In the genomic region with DNA sequence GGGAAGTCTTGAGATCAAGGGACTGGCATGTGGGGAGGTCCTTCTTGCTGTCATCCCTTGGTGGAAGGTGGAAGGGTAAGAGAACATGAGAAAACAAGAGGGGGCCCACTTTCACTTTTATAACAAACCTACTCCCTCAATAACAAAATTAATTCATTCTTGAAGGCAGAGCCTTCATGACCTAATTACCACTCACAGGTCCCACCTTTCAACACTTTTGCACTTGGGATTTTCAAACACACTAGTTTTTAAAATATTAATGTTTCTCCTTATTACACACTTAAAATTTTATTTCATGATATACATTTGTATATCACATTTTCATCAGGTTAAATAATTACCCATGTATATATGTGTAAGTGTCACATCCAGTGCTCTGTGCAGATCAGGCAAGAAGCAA, we compare ENCODE assay signal across 10 cellular contexts. TPM values are rescaled to one million over a fixed set of nuclear protein-coding genes. Genes with fewer than 3 reads are reported as not detected.
DNase-seq lines count a peak whose midpoint lies in the region; ATAC-seq and TF ChIP-seq lines count a peak whose summit lies in the region.
"Had no signal": no experiment of that assay in that cellular context is flagged by ENCODE, and none has a peak within 500 bp of the region (broad histone marks: within the 10 kb centered on the region; RNA-seq: fewer than 3 reads in every experiment).

No MANE protein-coding gene starts in this region.

- peak overlapping the region; percentile 83; the same call in 1 of the 2 replicates for H3K4me3 ChIP-seq in BE2C (ENCODE audit: low read depth, low read length)
- peak overlapping the region; percentile 72 to 95 for H3K4me3 ChIP-seq in muscle layer of duodenum (ENCODE audit: low read depth in 1 of 2, low read length in 2 of 2)
- no peak overlapping the region for H3K4me3 ChIP-seq in brain microvascular endothelial cell (ENCODE audit: low read depth, low read length)

- H3K9me3 ChIP-seq in BE2C (no peaks in the 10 kb centered on the region), muscle layer of duodenum (ENCODE audit: control insufficient read depth in 1 of 2, low read length in 2 of 2) (no peaks in the 10 kb centered on the region)

- H3K27me3 Mint-ChIP-seq in HFFc6 (ENCODE audit: insufficient read depth) (no peaks in the 10 kb centered on the region), MCF 10A (ENCODE audit: insufficient read depth, unreplicated experiment) (no peaks in the 10 kb centered on the region)

- H3K27ac Mint-ChIP-seq in HFFc6: peak overlapping the region; percentile 99
- peak overlapping the region; percentile 93 for H3K27ac Mint-ChIP-seq in MCF 10A (ENCODE audit: low read depth, unreplicated experiment)

- in situ Hi-C loops in brain microvascular endothelial cell (cut with HindIII; ENCODE audit: low pct_ligation_motif_present, low sequenced_read_pairs): no loop called here

- no peaks in the 10 kb centered on the region for H3K36me3 ChIP-seq in BE2C
- H3K36me3 ChIP-seq in muscle layer of duodenum (ENCODE audit: control insufficient read depth in 1 of 2, insufficient read depth in 2 of 2, low read length in 2 of 2): no peaks in the 10 kb centered on the region
- no peaks in the 10 kb centered on the region for H3K36me3 ChIP-seq in brain microvascular endothelial cell (replicated peaks)

- H3K4me1 ChIP-seq in BE2C: peaks cover 7% of the 10 kb centered on the region; the same call in 1 of the 2 replicates
- peaks cover 10 to 13% of the 10 kb centered on the region in 2 donors for H3K4me1 ChIP-seq in muscle layer of duodenum (ENCODE audit: control insufficient read depth in 1 of 2, insufficient read depth in 2 of 2, low read length in 2 of 2)

- no peak for ATAC-seq in HG02623 (IDR thresholded peaks at IDR 0.05; ENCODE audit: unreplicated experiment)

- intact Hi-C loops in MCF 10A (cut with micrococcal nuclease): no loop called here

- DNase-seq in BE2C (no peak), HFFc6 (no peak), MCF 10A (ENCODE audit: unreplicated experiment) (no peak), brain microvascular endothelial cell (no peak), SIG-M5 treated with dmso at 0.1 percent for 504 hours (lab: John Stamatoyannopoulos, UW; ENCODE audit: unreplicated experiment) (no peak), DMS153 treated with DMSO at 0.1 percent for 48 hours (lab: John Stamatoyannopoulos, UW; ENCODE audit: unreplicated experiment) (no peak)
- DNase-seq: activated gamma-delta T cell, KG1 had no signal

- H3K36me3 Mint-ChIP-seq in HFFc6 (ENCODE audit: low read depth) (peaks cover 17% of the 10 kb centered on the region), MCF 10A (ENCODE audit: insufficient read depth, unreplicated experiment) (peaks cover 6% of the 10 kb centered on the region)

- H3K27ac ChIP-seq in muscle layer of duodenum (ENCODE audit: low read length) (no peak overlapping the region), brain microvascular endothelial cell (no peak overlapping the region)

- H3K4me1 Mint-ChIP-seq in HFFc6 (ENCODE audit: low read depth): peaks cover 52% of the 10 kb centered on the region
- H3K4me1 Mint-ChIP-seq in MCF 10A (ENCODE audit: insufficient read depth, unreplicated experiment): peaks cover 21% of the 10 kb centered on the region

- BruUV-seq in MCF 10A (replicated peaks; lab: Mats Ljungman, UMichigan): no TSS peak

- H3K9me3 Mint-ChIP-seq in HFFc6 (no peaks in the 10 kb centered on the region), MCF 10A (ENCODE audit: unreplicated experiment) (no peaks in the 10 kb centered on the region)

- POLR2A ChIA-PET in MCF 10A (lab: Yijun Ruan, JAX): no interaction called here

- H3K27me3 ChIP-seq in BE2C (no peaks in the 10 kb centered on the region), muscle layer of duodenum (ENCODE audit: low read depth, low read length) (no peaks in the 10 kb centered on the region), brain microvascular endothelial cell (replicated peaks) (no peaks in the 10 kb centered on the region)

- peak overlapping the region; percentile 99 for H3K4me3 Mint-ChIP-seq in HFFc6
- peak overlapping the region; percentile 91 for H3K4me3 Mint-ChIP-seq in MCF 10A (ENCODE audit: unreplicated experiment)

- TF ChIP-seq CTCF in BE2C (IDR thresholded peaks at IDR 0.05; ENCODE audit: low read depth, low read length) (no peak), HFFc6 (IDR thresholded peaks at IDR 0.05) (no peak), MCF 10A (IDR thresholded peaks at IDR 0.05; ENCODE audit: unreplicated experiment) (no peak), brain microvascular endothelial cell (IDR thresholded peaks at IDR 0.05; ENCODE audit: low read depth, low read length, missing control alignments) (no peak)

- CTCF ChIA-PET in MCF 10A (lab: Yijun Ruan, JAX): no interaction called here

RNA-seq across cellular contexts. Expression of a gene that starts 2.0 kb away (rescaled TPM):
- polyA plus RNA-seq in BE2C (2012; ENCODE audit: insufficient read depth, insufficient read length, low read depth): 48.1 TPM
- total RNA-seq in HFFc6 (2021; fragmentation: NEBNext Ultra II Directional; extraction: Animal tissue kit (Norgen Biotek cat#: 25700)): 10 to 100 TPM; 13.5 to 18.8 (median 16.8) TPM
- 14.8 and 18.5 TPM in 2 replicates for total RNA-seq in MCF 10A (2022)
